Comparison of ENCODE assay signal across 8 cellular contexts in genomic region chr12:121990692-121991603, GRCh38. TPM values are rescaled to one million over a fixed set of nuclear protein-coding genes. Genes with fewer than 3 reads are reported as not detected.
DNase-seq lines count a peak whose midpoint lies in the region; ATAC-seq and TF ChIP-seq lines count a peak whose summit lies in the region.

No MANE protein-coding gene starts in this region.

- peak overlapping the region; percentile 19 for H3K27ac Mint-ChIP-seq in progenitor cell of endocrine pancreas

- no peak overlapping the region for H3K4me3 Mint-ChIP-seq in progenitor cell of endocrine pancreas (ENCODE audit: low read depth)

- no peaks in the 10 kb centered on the region for H3K27me3 Mint-ChIP-seq in progenitor cell of endocrine pancreas

- ATAC-seq in GM21723 (IDR thresholded peaks at IDR 0.05; ENCODE audit: unreplicated experiment), result peak; percentile 70

- peak; percentile 39 for DNase-seq in DMS 273 (lab: John Stamatoyannopoulos, UW; ENCODE audit: unreplicated experiment)
- DNase-seq in DMS 273 treated with DMSO at 0.1 percent for 48 hours (lab: John Stamatoyannopoulos, UW), result no peak
- DNase-seq in NCI-H524 (lab: John Stamatoyannopoulos, UW), result peak; percentile 38 to 79
- DNase-seq in progenitor cell of endocrine pancreas (ENCODE audit: low spot score, unreplicated experiment), result no peak
- no peak for DNase-seq in LoVo (ENCODE audit: low spot score)
- DNase-seq in stimulated activated naive CD4-positive, alpha-beta T cell treated with Interleukin-2 at 50 U/mL for 16 hours (lab: John Stamatoyannopoulos, UW), result no peak
- DNase-seq in KG1 (lab: John Stamatoyannopoulos, UW), result no peak

- no peak for TF ChIP-seq CTCF in progenitor cell of endocrine pancreas (IDR thresholded peaks at IDR 0.05; ENCODE audit: unreplicated experiment)

- H3K9me3 Mint-ChIP-seq in progenitor cell of endocrine pancreas (ENCODE audit: low read depth), result no peaks in the 10 kb centered on the region

- H3K36me3 Mint-ChIP-seq in progenitor cell of endocrine pancreas (ENCODE audit: insufficient read depth), result no peaks in the 10 kb centered on the region

- peaks cover 13% of the 10 kb centered on the region for H3K4me1 Mint-ChIP-seq in progenitor cell of endocrine pancreas (ENCODE audit: low read depth)

RNA-seq across cellular contexts. Expression of gene BCL7A, which starts 30.7 kb away (rescaled TPM):
- 43.7 and 49.3 TPM in 2 replicates for total RNA-seq in progenitor cell of endocrine pancreas

Comparison
In these comparisons a context has a peak if more than half of its experiments do, and no peak if none do; other contexts are left out.
1. DNase-seq: peak in DMS 273 (single experiment) and NCI-H524 (2 of 2); none in DMS 273 treated with DMSO at 0.1 percent for 48 hours (single experiment), progenitor cell of endocrine pancreas (single experiment), LoVo (single experiment), stimulated activated naive CD4-positive, alpha-beta T cell treated with Interleukin-2 at 50 U/mL for 16 hours (single experiment) and KG1 (single experiment).